Comparison of ENCODE assay signal across 14 cellular contexts in genomic region chr13:20825476-20825875, GRCh38. TPM values are rescaled to one million over a fixed set of nuclear protein-coding genes. Genes with fewer than 3 reads are reported as not detected.
DNase-seq lines count a peak whose midpoint lies in the region; ATAC-seq and TF ChIP-seq lines count a peak whose summit lies in the region.
"Had no signal": no experiment of that assay in that cellular context is flagged by ENCODE, and none has a peak within 500 bp of the region (broad histone marks: within the 10 kb centered on the region; RNA-seq: fewer than 3 reads in every experiment).

No MANE protein-coding gene starts in this region.

- H3K27me3 ChIP-seq in fibroblast of lung (ENCODE audit: control insufficient read depth, insufficient read depth, low read length) (no peaks in the 10 kb centered on the region), skeletal muscle satellite cell (ENCODE audit: control insufficient read depth, insufficient read depth, low read length) (no peaks in the 10 kb centered on the region)
- H3K27me3 ChIP-seq: foreskin keratinocyte, SJSA1 had no signal

- H2AFZ ChIP-seq in fibroblast of lung (ENCODE audit: low read length): no peak overlapping the region

- peaks cover 4% of the 10 kb centered on the region for H3K4me1 ChIP-seq in fibroblast of lung (ENCODE audit: control insufficient read depth, extremely low read depth, insufficient read depth, low read length)
- H3K4me1 ChIP-seq in skeletal muscle satellite cell (ENCODE audit: control insufficient read depth, insufficient read depth, low read length): peaks cover 44% of the 10 kb centered on the region

- no peaks in the 10 kb centered on the region for H3K79me2 ChIP-seq in fibroblast of lung (ENCODE audit: control insufficient read depth, insufficient read depth, low read length)

- no peak overlapping the region for H3K9ac ChIP-seq in fibroblast of lung (ENCODE audit: insufficient read depth, low read length)
- H3K9ac ChIP-seq in skeletal muscle satellite cell (ENCODE audit: low read depth, low read length): peak overlapping the region; percentile 43

- no peak for ATAC-seq in HG03521 (IDR thresholded peaks at IDR 0.05; ENCODE audit: unreplicated experiment)
- ATAC-seq: A549, foreskin keratinocyte had no signal

- H3K4me3 ChIP-seq in fibroblast of lung (replicated peaks in 1 of 4; ENCODE audit: control extremely low read depth in 1 of 4, insufficient read depth in 1 of 4, low read depth in 3 of 4, low read length in 4 of 4) (no peak overlapping the region), skeletal muscle satellite cell (ENCODE audit: low read length) (no peak overlapping the region)
- H3K4me3 ChIP-seq: A549, SJSA1 had no signal

- DNase-seq in NCI-H2171 treated with DMSO at 0.1 percent for 48 hours (lab: John Stamatoyannopoulos, UW) (peak; percentile 63), NCI-H2171 (lab: John Stamatoyannopoulos, UW) (no peak), NCI-H446 treated with DMSO at 0.1 percent for 48 hours (lab: John Stamatoyannopoulos, UW) (peak; percentile 12), fibroblast of lung (ENCODE audit: low read depth in 2 of 2) (peak; percentile 54 to 90), NCI-H1092 treated with DMSO at 0.1 percent for 48 hours (lab: John Stamatoyannopoulos, UW) (no peak), NCI-H1930 (lab: John Stamatoyannopoulos, UW) (no peak)
- DNase-seq: Calu3, NCI-H510A treated with DMSO at 0.1 percent for 48 hours, nephron progenitor cell had no signal

- H3K4me2 ChIP-seq in fibroblast of lung (ENCODE audit: extremely low read depth, insufficient read depth, low read length) (peak overlapping the region; percentile 30), skeletal muscle satellite cell (ENCODE audit: low read length) (peak overlapping the region; percentile 54)
- H3K4me2 ChIP-seq: A549 had no signal

- no peaks in the 10 kb centered on the region for H4K20me1 ChIP-seq in fibroblast of lung (ENCODE audit: control insufficient read depth, extremely low read depth, insufficient read depth, low read length)

- H3K36me3 ChIP-seq in fibroblast of lung (ENCODE audit: control insufficient read depth, insufficient read depth, low read length): no peaks in the 10 kb centered on the region
- H3K36me3 ChIP-seq in skeletal muscle satellite cell (ENCODE audit: insufficient read depth, low read length): no peaks in the 10 kb centered on the region

- TF ChIP-seq CTCF in fibroblast of lung (conservative IDR thresholded peaks at IDR 0.05 in 1 of 2, IDR thresholded peaks at IDR 0.05 in 1 of 2; ENCODE audit: low read depth in 1 of 2, low read length in 2 of 2): no peak

- no peak overlapping the region for H3K27ac ChIP-seq in fibroblast of lung (ENCODE audit: insufficient read depth, low read length)
- H3K27ac ChIP-seq: A549, foreskin keratinocyte, SJSA1 had no signal

- H3K9me3 ChIP-seq in fibroblast of lung (ENCODE audit: control insufficient read depth, insufficient read depth, low read depth, low read length): no peaks in the 10 kb centered on the region
- no peaks in the 10 kb centered on the region for H3K9me3 ChIP-seq in skeletal muscle satellite cell (replicated peaks; ENCODE audit: low read length)
- H3K9me3 ChIP-seq: A549, SJSA1 had no signal

RNA-seq across cellular contexts. Expression of gene EEF1AKMT1, which starts 51.7 kb away (rescaled TPM):
- 7.6 and 9.8 TPM in 2 replicates for total RNA-seq in fibroblast of lung
- polyA plus RNA-seq in fibroblast of lung: 17.7 and 18.0 TPM in 2 replicates
- 14.3 and 15.0 TPM in 2 replicates for polyA plus RNA-seq in fibroblast of lung (2012)
- polyA minus RNA-seq in fibroblast of lung (ENCODE audit: low replicate concordance): 1.5 TPM in 2 replicates
- 9.8 and 12.9 TPM in 2 replicates for total RNA-seq in skeletal muscle satellite cell (2012; rRNA removed)

Comparison
In these comparisons a context has a peak if more than half of its experiments do, and no peak if none do; other contexts are left out.
1. DNase-seq: peak in NCI-H2171 treated with DMSO at 0.1 percent for 48 hours (single experiment), NCI-H446 treated with DMSO at 0.1 percent for 48 hours (single experiment) and fibroblast of lung (2 of 2); none in NCI-H2171 (single experiment), NCI-H1092 treated with DMSO at 0.1 percent for 48 hours (single experiment) and NCI-H1930 (0 of 2).